ENCODE assay signal across 22 cellular contexts in genomic region chr1:111267801-111268508, GRCh38. TPM values are rescaled to one million over a fixed set of nuclear protein-coding genes. Genes with fewer than 3 reads are reported as not detected.
"Had no signal": no experiment of that assay in that cellular context is flagged by ENCODE, and none has a peak within 500 bp of the region (broad histone marks: within the 10 kb centered on the region; RNA-seq: fewer than 3 reads in every experiment).

No MANE protein-coding gene starts in this region.

- H3K36me3 ChIP-seq: MG63, SJSA1 had no signal

- H3K27me3 ChIP-seq: SJSA1 had no signal

- H3K4me3 ChIP-seq: MG63, SJSA1 had no signal

- DNase-seq: IMR-90, Karpas-422, KG1, MG63, NCI-H1092, NCI-H1436, NCI-H187, NCI-H2029, NCI-H2081 treated with DMSO at 0.1 percent for 48 hours, NCI-H2171, NCI-H226, NCI-H446, NCI-H510A, NCI-H524 treated with DMSO at 0.1 percent for 48 hours, NCI-H69, NCI-H774, Right ventricle myocardium superior, RPMI8226, SIG-M5, SK-N-SH had no signal

- H3K4me1 ChIP-seq: SJSA1 had no signal

- H3K27ac ChIP-seq: SJSA1 had no signal

- H3K9me3 ChIP-seq: SJSA1, SK-N-SH had no signal

RNA-seq across cellular contexts. Expression of gene CHIA, which starts 22.7 kb away (rescaled TPM):
- total RNA-seq: HT-29, IMR-90, Right ventricle myocardium superior, SJSA1 had no signal

RNA-seq across cellular contexts. Expression of gene CHI3L2, which starts 40.4 kb away (rescaled TPM):
- total RNA-seq: HT-29, SJSA1 had no signal
